ENCODE assay signal across 8 cellular contexts in genomic region chr1:183306317-183307042, GRCh38.
A peak's percentile ranks its signal among the peaks of the same experiment; 100 is the strongest.
DNase-seq lines count a peak whose midpoint lies in the region; ATAC-seq and TF ChIP-seq lines count a peak whose summit lies in the region.
"Had no signal": no experiment of that assay in that cellular context is flagged by ENCODE, and none has a peak within 500 bp of the region (broad histone marks: within the 10 kb centered on the region; RNA-seq: fewer than 3 reads in every experiment).

No MANE protein-coding gene starts in this region.

- intact Hi-C loops in psoas muscle (cut with DNase I): no loop called here
- intact Hi-C loops in stomach (cut with DNase I; ENCODE audit: low total_unique reads): no loop called here

- H3K4me2 ChIP-seq in Karpas-422 (ENCODE audit: low read depth, low read length, poor library complexity, severe bottlenecking): no peak overlapping the region

- no peaks in the 10 kb centered on the region for H3K79me2 ChIP-seq in Karpas-422 (ENCODE audit: low read length)

- H3K27ac ChIP-seq in Karpas-422 (ENCODE audit: low read length) (no peak overlapping the region), psoas muscle (no peak overlapping the region), stomach (no peak overlapping the region)

- ATAC-seq in GM18502 (IDR thresholded peaks at IDR 0.05; ENCODE audit: poor library complexity, unreplicated experiment) (peak; percentile 66), psoas muscle (no peak)
- ATAC-seq in activated naive CD8-positive, alpha-beta T cell treated with anti-CD3 and anti-CD28 coated beads, Interleukin-2, amount 50 U/mL, for 24 hours: no peak

- no peaks in the 10 kb centered on the region for H3K9me3 Mint-ChIP-seq in chondrocyte (ENCODE audit: low read depth)
- no peaks in the 10 kb centered on the region for H3K9me3 Mint-ChIP-seq in activated naive CD8-positive, alpha-beta T cell treated with anti-CD3 and anti-CD28 coated beads, Interleukin-2, amount 50 U/mL, for 24 hours

- no peaks in the 10 kb centered on the region for H4K20me1 ChIP-seq in Karpas-422 (ENCODE audit: insufficient read depth, low read depth, low read length)

- TF ChIP-seq EP300 in stomach (IDR thresholded peaks at IDR 0.05): no peak

- DNase-seq in Karpas-422 (peak; percentile 66), chondrocyte (ENCODE audit: low spot score) (no peak), psoas muscle (no peak), stomach (no peak)
- no peak for DNase-seq in NK-92 treated with Interleukin-12 subunit alpha and Interleukin-12 subunit beta, amount 100 ng/mL, for 24 hours (lab: John Stamatoyannopoulos, UW)
- no peak for DNase-seq in activated naive CD8-positive, alpha-beta T cell treated with anti-CD3 and anti-CD28 coated beads, Interleukin-2, amount 50 U/mL, for 24 hours
- DNase-seq: effector memory CD4-positive, alpha-beta T cell had no signal

- H3K4me1 ChIP-seq in Karpas-422 (ENCODE audit: low read length) (no peaks in the 10 kb centered on the region), psoas muscle (no peaks in the 10 kb centered on the region), stomach (peaks cover 0 to 52% (median 9%) of the 10 kb centered on the region in 4 donors)

- no peaks in the 10 kb centered on the region for H3K9me3 ChIP-seq in Karpas-422 (ENCODE audit: low read length)
- no peaks in the 10 kb centered on the region for H3K9me3 ChIP-seq in psoas muscle
- H3K9me3 ChIP-seq in stomach: no peaks in the 10 kb centered on the region

- no peaks in the 10 kb centered on the region for H3K9me2 ChIP-seq in Karpas-422 (replicated peaks; ENCODE audit: insufficient read depth, low read length)

- no peak overlapping the region for H2AFZ ChIP-seq in Karpas-422 (ENCODE audit: low read length)

- no peak overlapping the region for H3K4me3 Mint-ChIP-seq in chondrocyte (ENCODE audit: unreplicated experiment)
- no peak overlapping the region for H3K4me3 Mint-ChIP-seq in activated naive CD8-positive, alpha-beta T cell treated with anti-CD3 and anti-CD28 coated beads, Interleukin-2, amount 50 U/mL, for 24 hours

- peaks cover 76% of the 10 kb centered on the region for H3K4me1 Mint-ChIP-seq in chondrocyte (ENCODE audit: low read depth)
- H3K4me1 Mint-ChIP-seq in activated naive CD8-positive, alpha-beta T cell treated with anti-CD3 and anti-CD28 coated beads, Interleukin-2, amount 50 U/mL, for 24 hours: peaks cover 18% of the 10 kb centered on the region

- no peak for TF ChIP-seq POLR2A in stomach (IDR thresholded peaks at IDR 0.05)

- H3K27me3 ChIP-seq in Karpas-422 (ENCODE audit: low read length): no peaks in the 10 kb centered on the region
- no peaks in the 10 kb centered on the region for H3K27me3 ChIP-seq in psoas muscle (ENCODE audit: insufficient read depth in 3 of 3, low read length in 2 of 3)
- H3K27me3 ChIP-seq in stomach: no peaks in the 10 kb centered on the region

- H3K27me3 Mint-ChIP-seq in chondrocyte (ENCODE audit: low read depth): no peaks in the 10 kb centered on the region
- H3K27me3 Mint-ChIP-seq in activated naive CD8-positive, alpha-beta T cell treated with anti-CD3 and anti-CD28 coated beads, Interleukin-2, amount 50 U/mL, for 24 hours: peaks cover 5% of the 10 kb centered on the region

- H3K36me3 ChIP-seq in Karpas-422 (ENCODE audit: insufficient read depth, low read length) (no peaks in the 10 kb centered on the region), psoas muscle (ENCODE audit: insufficient read depth in 1 of 2, low read depth in 1 of 2) (no peaks in the 10 kb centered on the region), stomach (no peaks in the 10 kb centered on the region)

- TF ChIP-seq CTCF in chondrocyte (IDR thresholded peaks at IDR 0.05) (peak; percentile 71), psoas muscle (IDR thresholded peaks at IDR 0.05) (peak; percentile 23), stomach (IDR thresholded peaks at IDR 0.05) (peak in 1 of 7 experiments; percentile 14)

- no peak overlapping the region for H3K4me3 ChIP-seq in Karpas-422 (ENCODE audit: low read length)
- no peak overlapping the region for H3K4me3 ChIP-seq in psoas muscle
- H3K4me3 ChIP-seq in stomach: no peak overlapping the region

- H3K27ac Mint-ChIP-seq in chondrocyte (ENCODE audit: unreplicated experiment): no peak overlapping the region
- no peak overlapping the region for H3K27ac Mint-ChIP-seq in activated naive CD8-positive, alpha-beta T cell treated with anti-CD3 and anti-CD28 coated beads, Interleukin-2, amount 50 U/mL, for 24 hours

- H3K9ac ChIP-seq in Karpas-422 (ENCODE audit: low read length): no peak overlapping the region

- no peaks in the 10 kb centered on the region for H3K36me3 Mint-ChIP-seq in chondrocyte (ENCODE audit: low read depth)
- no peaks in the 10 kb centered on the region for H3K36me3 Mint-ChIP-seq in activated naive CD8-positive, alpha-beta T cell treated with anti-CD3 and anti-CD28 coated beads, Interleukin-2, amount 50 U/mL, for 24 hours (ENCODE audit: low read depth)

- 50 to 56% (median 51%) methylated on average over 5 of the region's 5 CpGs for WGBS in psoas muscle, 3 donors
- 40 to 48% (median 46%) methylated on average over 5 of the region's 5 CpGs for WGBS in stomach, 5 donors
